In the genomic region with DNA sequence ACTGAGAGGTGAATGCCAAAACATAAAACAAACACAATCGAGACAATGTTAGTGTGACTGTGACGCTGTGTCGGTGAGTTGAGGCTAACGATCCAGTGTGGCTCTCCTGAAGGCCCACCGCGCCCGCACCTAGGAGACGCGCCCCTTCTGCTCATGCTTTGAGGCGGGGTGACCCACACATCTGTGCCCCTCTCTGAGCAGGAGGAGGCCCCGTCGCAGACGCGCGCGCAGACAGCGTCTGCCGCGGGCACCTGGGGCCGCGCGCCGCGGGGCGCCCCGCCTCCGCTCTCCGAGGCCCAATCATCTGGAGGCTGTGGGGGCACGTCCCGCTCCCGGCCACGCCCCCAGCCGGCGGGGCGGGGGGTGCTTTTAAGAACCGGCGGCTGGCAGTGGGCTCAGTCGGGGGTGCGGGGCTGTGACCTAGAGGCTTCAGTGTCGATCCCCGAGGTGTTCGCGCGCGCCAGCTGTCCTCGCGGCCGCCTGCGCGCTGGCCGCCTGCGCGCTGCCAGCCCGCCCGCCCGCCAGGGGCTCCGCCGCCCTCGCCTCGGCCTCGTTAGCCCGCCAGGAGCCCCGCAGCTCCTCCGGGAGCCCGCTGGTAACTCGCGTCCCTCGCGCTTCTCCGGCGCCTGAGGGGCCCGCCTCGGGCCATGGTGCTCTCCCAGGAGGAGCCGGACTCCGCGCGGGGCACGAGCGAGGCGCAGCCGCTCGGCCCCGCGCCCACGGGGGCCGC, we compare ENCODE assay signal across 8 cellular contexts. TPM values are rescaled to one million over a fixed set of nuclear protein-coding genes. Genes with fewer than 3 reads are reported as not detected.
DNase-seq lines count a peak whose midpoint lies in the region; ATAC-seq and TF ChIP-seq lines count a peak whose summit lies in the region.

A gene with protein sequence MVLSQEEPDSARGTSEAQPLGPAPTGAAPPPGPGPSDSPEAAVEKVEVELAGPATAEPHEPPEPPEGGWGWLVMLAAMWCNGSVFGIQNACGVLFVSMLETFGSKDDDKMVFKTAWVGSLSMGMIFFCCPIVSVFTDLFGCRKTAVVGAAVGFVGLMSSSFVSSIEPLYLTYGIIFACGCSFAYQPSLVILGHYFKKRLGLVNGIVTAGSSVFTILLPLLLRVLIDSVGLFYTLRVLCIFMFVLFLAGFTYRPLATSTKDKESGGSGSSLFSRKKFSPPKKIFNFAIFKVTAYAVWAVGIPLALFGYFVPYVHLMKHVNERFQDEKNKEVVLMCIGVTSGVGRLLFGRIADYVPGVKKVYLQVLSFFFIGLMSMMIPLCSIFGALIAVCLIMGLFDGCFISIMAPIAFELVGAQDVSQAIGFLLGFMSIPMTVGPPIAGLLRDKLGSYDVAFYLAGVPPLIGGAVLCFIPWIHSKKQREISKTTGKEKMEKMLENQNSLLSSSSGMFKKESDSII (plus strand): TSS at position 398 of the 730 bp plus-strand sequence. CDS start 250 bp downstream, at position 648.

- no peaks in the 10 kb centered on the region for H3K9me3 Mint-ChIP-seq in activated CD8-positive, alpha-beta T cell treated with anti-CD3 and anti-CD28 coated beads, Interleukin-2, amount 10 ng/mL, durations not matched to agents 7 days and 5 days (ENCODE audit: insufficient read depth)
- no peaks in the 10 kb centered on the region for H3K9me3 Mint-ChIP-seq in effector memory CD8-positive, alpha-beta T cell

- TF ChIP-seq CTCF in mucosa of descending colon (IDR thresholded peaks at IDR 0.05): no peak

- H3K4me3 Mint-ChIP-seq in activated CD8-positive, alpha-beta T cell treated with anti-CD3 and anti-CD28 coated beads, Interleukin-2, amount 10 ng/mL, durations not matched to agents 7 days and 5 days: peak within 1 kb of the TSS; percentile 89
- peak within 1 kb of the TSS; percentile 84 to 88 for H3K4me3 Mint-ChIP-seq in effector memory CD8-positive, alpha-beta T cell

- H3K4me1 Mint-ChIP-seq in activated CD8-positive, alpha-beta T cell treated with anti-CD3 and anti-CD28 coated beads, Interleukin-2, amount 10 ng/mL, durations not matched to agents 7 days and 5 days (ENCODE audit: low read depth): peaks cover 29% of the 10 kb centered on the region
- peaks cover 14 to 17% of the 10 kb centered on the region in 2 donors for H3K4me1 Mint-ChIP-seq in effector memory CD8-positive, alpha-beta T cell (ENCODE audit: low read depth in 2 of 2)

- CTCF ChIA-PET in activated CD8-positive, alpha-beta T cell treated with anti-CD3 and anti-CD28 coated beads, Interleukin-2, amount 10 ng/mL, durations not matched to agents 7 days and 5 days (lab: Charles Lee): no interaction called here

- peak within 1 kb of the TSS; percentile 91 to 99 (median 99) for H3K4me2 ChIP-seq in BLaER1 treated with 17β-estradiol and CSF1 and Interleukin-3, amounts not matched to agents 10 nM and 100 nM

- TF ChIP-seq POLR2A in GM19193 (IDR thresholded peaks at IDR 0.05; ENCODE audit: extremely low read depth, insufficient read depth, insufficient read length): peak; percentile 95

- H3K27ac Mint-ChIP-seq in activated CD8-positive, alpha-beta T cell treated with anti-CD3 and anti-CD28 coated beads, Interleukin-2, amount 10 ng/mL, durations not matched to agents 7 days and 5 days: peak within 1 kb of the TSS; percentile 82
- peak within 1 kb of the TSS in 1 of 2 donors; percentile 72 for H3K27ac Mint-ChIP-seq in effector memory CD8-positive, alpha-beta T cell

- H3K4me1 ChIP-seq in BLaER1 treated with 17β-estradiol and CSF1 and Interleukin-3, amounts not matched to agents 10 nM and 100 nM: peaks cover 6 to 25% (median 15%) of the 10 kb centered on the region in 10 experiments; a peak in 16 of 20 replicates
- H3K4me1 ChIP-seq in mucosa of descending colon (ENCODE audit: low read depth): peaks cover 3% of the 10 kb centered on the region

- H3K4me3 ChIP-seq in BLaER1 treated with 17β-estradiol and CSF1 and Interleukin-3, amounts not matched to agents 10 nM and 100 nM: peak within 1 kb of the TSS; percentile 68 to 96 (median 77)
- peak within 1 kb of the TSS; percentile 44 for H3K4me3 ChIP-seq in mucosa of descending colon

- peaks cover 23 to 50% (median 43%) of the 10 kb centered on the region in 11 experiments for H3K27me3 ChIP-seq in BLaER1 treated with 17β-estradiol and CSF1 and Interleukin-3, amounts not matched to agents 10 nM and 100 nM

- peak within 1 kb of the TSS; percentile 14 to 84 (median 39); a peak in 18 of 22 replicates for H3K27ac ChIP-seq in BLaER1 treated with 17β-estradiol and CSF1 and Interleukin-3, amounts not matched to agents 10 nM and 100 nM

- no peaks in the 10 kb centered on the region for H3K36me3 Mint-ChIP-seq in activated CD8-positive, alpha-beta T cell treated with anti-CD3 and anti-CD28 coated beads, Interleukin-2, amount 10 ng/mL, durations not matched to agents 7 days and 5 days (ENCODE audit: low read depth)
- H3K36me3 Mint-ChIP-seq in effector memory CD8-positive, alpha-beta T cell (ENCODE audit: insufficient read depth): no peaks in the 10 kb centered on the region

- ATAC-seq in HG03378 (IDR thresholded peaks at IDR 0.05; ENCODE audit: unreplicated experiment) (peak; percentile 79), mucosa of descending colon (peak; percentile 94)
- ATAC-seq in activated CD8-positive, alpha-beta T cell treated with anti-CD3 and anti-CD28 coated beads, Interleukin-2, amount 10 ng/mL, durations not matched to agents 7 days and 5 days: peak; percentile 95
- peak; percentile 88 for ATAC-seq in effector memory CD8-positive, alpha-beta T cell (replicated peaks)

- peaks cover 8% of the 10 kb centered on the region for H3K27me3 Mint-ChIP-seq in activated CD8-positive, alpha-beta T cell treated with anti-CD3 and anti-CD28 coated beads, Interleukin-2, amount 10 ng/mL, durations not matched to agents 7 days and 5 days (ENCODE audit: low read depth)
- H3K27me3 Mint-ChIP-seq in effector memory CD8-positive, alpha-beta T cell: peaks cover 46 to 54% of the 10 kb centered on the region in 2 donors

- intact Hi-C loops in mucosa of descending colon (cut with DNase I, micrococcal nuclease): no loop called here

- H3K9ac ChIP-seq in BLaER1 treated with 17β-estradiol and CSF1 and Interleukin-3, amounts not matched to agents 10 nM and 100 nM: peak within 1 kb of the TSS; percentile 59 to 96 (median 78)

- POLR2A ChIA-PET in activated CD8-positive, alpha-beta T cell treated with anti-CD3 and anti-CD28 coated beads, Interleukin-2, amount 10 ng/mL, durations not matched to agents 7 days and 5 days (lab: Charles Lee): interaction anchor here (1.4 kb wide), 1 partner anchor 213 kb away, joined by 3 read pairs; a partner anchor contains a TSS

- H3K36me3 ChIP-seq in BLaER1 treated with 17β-estradiol and CSF1 and Interleukin-3, amounts not matched to agents 10 nM and 100 nM: peaks cover 0 to 6% (median 0%) of the 10 kb centered on the region in 11 experiments; a peak in 1 of 22 replicates
- H3K36me3 ChIP-seq in mucosa of descending colon (ENCODE audit: low read depth): no peaks in the 10 kb centered on the region

- DNase-seq in NCI-H526 treated with DMSO at 0.1 percent for 48 hours (lab: John Stamatoyannopoulos, UW): peak; percentile 68
- peak; percentile 85 for DNase-seq in activated CD8-positive, alpha-beta T cell treated with anti-CD3 and anti-CD28 coated beads, Interleukin-2, amount 10 ng/mL, durations not matched to agents 7 days and 5 days
- peak; percentile 25 to 49 (median 38) for DNase-seq in effector memory CD8-positive, alpha-beta T cell
- peak; percentile 77 to 83 (median 80) for DNase-seq in mucosa of descending colon
- DNase-seq in stimulated activated CD8-positive, alpha-beta memory T cell treated with anti-CD3 and anti-CD28 coated beads, Interleukin-4, amount 100 ng/mL, for 24 hours (ENCODE audit: low read depth): peak; percentile 61

- peaks cover 0 to 45% (median 0%) of the 10 kb centered on the region in 11 experiments; a peak in 5 of 22 replicates for H4K20me1 ChIP-seq in BLaER1 treated with 17β-estradiol and CSF1 and Interleukin-3, amounts not matched to agents 10 nM and 100 nM

- no peaks in the 10 kb centered on the region for H3K9me3 ChIP-seq in BLaER1 treated with 17β-estradiol and CSF1 and Interleukin-3, amounts not matched to agents 10 nM and 100 nM (replicated peaks in 1 of 11)
- no peaks in the 10 kb centered on the region for H3K9me3 ChIP-seq in mucosa of descending colon

RNA-seq across cellular contexts. Expression of the gene that starts here (rescaled TPM):
- total RNA-seq in activated CD8-positive, alpha-beta T cell treated with anti-CD3 and anti-CD28 coated beads, Interleukin-2, amount 10 ng/mL, durations not matched to agents 7 days and 5 days: 1 to 10 TPM; 6.3 to 6.4 TPM
- total RNA-seq in mucosa of descending colon: 1 to 10 TPM; 1.4 to 6.0 (median 3.8) TPM

Comparison
In these comparisons a context has a peak if more than half of its experiments do, and no peak if none do; other contexts are left out.
1. Peak in every context shown above with its lines: DNase-seq, ATAC-seq, H3K4me3 ChIP-seq and H3K27ac ChIP-seq.